Comparison of ENCODE assay signal across 8 cellular contexts in genomic region chr17:30021708-30022317, GRCh38.
DNase-seq lines count a peak whose midpoint lies in the region; FAIRE-seq and TF ChIP-seq lines count a peak whose summit lies in the region.

No MANE protein-coding gene starts in this region.

- TF ChIP-seq CTCF in BE2C (IDR thresholded peaks at IDR 0.05; ENCODE audit: low read depth, low read length) (peak; percentile 68), fibroblast of pulmonary artery (IDR thresholded peaks at IDR 0.05; ENCODE audit: low read length, missing control alignments) (peak; percentile 85), progenitor cell of endocrine pancreas (IDR thresholded peaks at IDR 0.05; ENCODE audit: unreplicated experiment) (peak; percentile 87)

- H3K4me1 ChIP-seq in BE2C, result no peaks in the 10 kb centered on the region

- no peaks in the 10 kb centered on the region for H3K27me3 ChIP-seq in BE2C

- H3K4me3 Mint-ChIP-seq in progenitor cell of endocrine pancreas (ENCODE audit: low read depth), result no peak overlapping the region

- H3K27ac Mint-ChIP-seq in progenitor cell of endocrine pancreas, result no peak overlapping the region

- H3K9me3 Mint-ChIP-seq in progenitor cell of endocrine pancreas (ENCODE audit: low read depth), result no peaks in the 10 kb centered on the region

- H3K4me1 Mint-ChIP-seq in progenitor cell of endocrine pancreas (ENCODE audit: low read depth), result no peaks in the 10 kb centered on the region

- H3K9me3 ChIP-seq in BE2C, result no peaks in the 10 kb centered on the region

- DNase-seq in BE2C, result peak; percentile 33
- DNase-seq in GM12892 (ENCODE audit: insufficient read length), result no peak
- DNase-seq in NCI-H2196 treated with DMSO at 0.1 percent for 48 hours (lab: John Stamatoyannopoulos, UW; ENCODE audit: unreplicated experiment), result peak; percentile 1
- DNase-seq in activated CD4-positive, alpha-beta T cell treated with anti-CD3 and anti-CD28 coated beads, Interleukin-2, amount 50 U/mL, for 4 hours, result peak; percentile 9 to 12
- peak; percentile 73 for DNase-seq in fibroblast of pulmonary artery (ENCODE audit: low read depth)
- no peak for DNase-seq in progenitor cell of endocrine pancreas (ENCODE audit: low spot score, unreplicated experiment)
- DNase-seq in activated effector memory CD4-positive, alpha-beta T cell treated with Interleukin-2 at 50 U/mL for 16 hours, result no peak
- DNase-seq in occipital lobe (lab: John Stamatoyannopoulos, UW), result no peak

- no peak for TF ChIP-seq POLR2A in GM12892 (IDR thresholded peaks at IDR 0.05; ENCODE audit: low read depth, low read length)

- no peak overlapping the region for H3K4me3 ChIP-seq in BE2C (ENCODE audit: low read depth, low read length)
- no peak overlapping the region for H3K4me3 ChIP-seq in fibroblast of pulmonary artery (replicated peaks; ENCODE audit: low read depth, low read length)

- no peaks in the 10 kb centered on the region for H3K36me3 Mint-ChIP-seq in progenitor cell of endocrine pancreas (ENCODE audit: insufficient read depth)

- no peaks in the 10 kb centered on the region for H3K36me3 ChIP-seq in BE2C

- no peaks in the 10 kb centered on the region for H3K27me3 Mint-ChIP-seq in progenitor cell of endocrine pancreas

- peak; percentile 76 for FAIRE-seq in GM12892 (lab: Jason Lieb, UNC)

Comparison
In these comparisons a context has a peak if more than half of its experiments do, and no peak if none do; other contexts are left out.
1. DNase-seq: peak in BE2C (single experiment), NCI-H2196 treated with DMSO at 0.1 percent for 48 hours (single experiment), activated CD4-positive, alpha-beta T cell treated with anti-CD3 and anti-CD28 coated beads, Interleukin-2, amount 50 U/mL, for 4 hours (2 of 2) and fibroblast of pulmonary artery (single experiment); none in GM12892 (single experiment), progenitor cell of endocrine pancreas (single experiment), activated effector memory CD4-positive, alpha-beta T cell treated with Interleukin-2 at 50 U/mL for 16 hours (single experiment) and occipital lobe (single experiment).
2. Peak in every context shown above with its lines, with median percentiles within 50 percentile points of each other: CTCF ChIP-seq.